In the genomic region with DNA sequence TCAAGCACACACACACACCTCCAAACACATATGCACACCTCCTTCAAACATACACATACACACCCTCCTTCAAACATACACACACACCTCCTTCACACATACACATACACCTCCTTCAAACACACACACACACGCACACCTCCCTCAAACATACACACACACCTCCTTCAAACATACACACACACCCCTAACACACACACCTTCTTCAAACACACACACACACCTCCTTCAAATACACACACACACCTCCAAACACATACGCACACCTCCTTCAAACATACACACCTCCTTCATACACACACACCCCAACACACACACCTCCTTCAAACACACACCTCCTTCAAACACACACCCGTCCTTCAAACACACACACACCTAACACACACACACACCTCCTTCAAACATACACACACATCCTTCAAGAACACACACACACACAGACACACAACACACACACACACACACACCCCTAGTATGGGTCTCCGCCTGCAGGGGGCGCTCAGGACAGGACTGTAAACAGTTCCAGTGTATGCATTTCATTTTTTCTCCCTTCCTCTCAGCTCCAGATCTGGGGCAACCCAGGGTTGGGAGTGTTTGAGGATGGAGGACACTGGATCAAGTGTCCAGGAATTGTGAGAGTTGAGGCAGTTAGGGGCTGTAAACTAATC, we compare ENCODE assay signal across 19 cellular contexts. TPM values are rescaled to one million over a fixed set of nuclear protein-coding genes. Genes with fewer than 3 reads are reported as not detected.
DNase-seq lines count a peak whose midpoint lies in the region; ATAC-seq and TF ChIP-seq lines count a peak whose summit lies in the region.
"Had no signal": no experiment of that assay in that cellular context is flagged by ENCODE, and none has a peak within 500 bp of the region (broad histone marks: within the 10 kb centered on the region; RNA-seq: fewer than 3 reads in every experiment).

No MANE protein-coding gene starts in this region.

- no peaks in the 10 kb centered on the region for H3K27me3 ChIP-seq in PC-3 (ENCODE audit: low read length)
- H3K27me3 ChIP-seq: body of pancreas had no signal

- no peak overlapping the region for H3K4me3 Mint-ChIP-seq in activated CD4-positive, alpha-beta T cell treated with anti-CD3 and anti-CD28 coated beads for 36 hours

- peaks cover 7% of the 10 kb centered on the region for H3K4me1 Mint-ChIP-seq in activated CD4-positive, alpha-beta T cell treated with anti-CD3 and anti-CD28 coated beads for 36 hours

- no peaks in the 10 kb centered on the region for H3K9me3 ChIP-seq in PC-3 (ENCODE audit: low read length)
- H3K9me3 ChIP-seq: A549, body of pancreas, HAP-1 had no signal

- CTCF ChIA-PET in activated CD4-positive, alpha-beta T cell treated with anti-CD3 and anti-CD28 coated beads for 36 hours (lab: Charles Lee), result interaction anchor here (0.6 to 1.2 kb wide), 3 partner anchors 13 to 134 kb away, joined by 3 to 4 read pairs (median 3); no protein-coding TSS in a partner anchor
- CTCF ChIA-PET in PC-3 (lab: Charles Lee), result no interaction called here

- intact Hi-C loops in activated CD4-positive, alpha-beta T cell treated with anti-CD3 and anti-CD28 coated beads for 36 hours (cut with DNase I, micrococcal nuclease), result no loop called here
- intact Hi-C loops in PC-3 (cut with micrococcal nuclease), result no loop called here

- no peaks in the 10 kb centered on the region for H3K9me3 Mint-ChIP-seq in activated CD4-positive, alpha-beta T cell treated with anti-CD3 and anti-CD28 coated beads for 36 hours (ENCODE audit: low read depth)

- H3K36me3 Mint-ChIP-seq in activated CD4-positive, alpha-beta T cell treated with anti-CD3 and anti-CD28 coated beads for 36 hours (ENCODE audit: low read depth), result no peaks in the 10 kb centered on the region

- no peak overlapping the region for H3K27ac ChIP-seq in PC-3 (ENCODE audit: low read length)
- H3K27ac ChIP-seq: A549, body of pancreas had no signal

- BruUV-seq in PC-3 (replicated peaks; lab: Mats Ljungman, UMichigan), result no TSS peak

- H3K9ac ChIP-seq in PC-3 (ENCODE audit: low read length), result no peak overlapping the region

- H3K27me3 Mint-ChIP-seq in activated CD4-positive, alpha-beta T cell treated with anti-CD3 and anti-CD28 coated beads for 36 hours, result peaks cover 3% of the 10 kb centered on the region

- H3K27ac Mint-ChIP-seq in activated CD4-positive, alpha-beta T cell treated with anti-CD3 and anti-CD28 coated beads for 36 hours, result no peak overlapping the region

- H3F3A ChIP-seq in PC-3 (ENCODE audit: low read length, unreplicated experiment), result no peaks in the 10 kb centered on the region

- no peaks in the 10 kb centered on the region for H3K79me2 ChIP-seq in PC-3 (ENCODE audit: low read length)

- TF ChIP-seq CTCF in PC-3 (conservative IDR thresholded peaks at IDR 0.05; ENCODE audit: low read depth, low read length) (peak; percentile 50; the same call in 1 of the 2 replicates), epithelial cell of proximal tubule (conservative IDR thresholded peaks at IDR 0.05; ENCODE audit: low read depth, low read length) (peak; percentile 65), retinal pigment epithelial cell (conservative IDR thresholded peaks at IDR 0.05; ENCODE audit: low read depth, low read length) (peak; percentile 55)

- DNase-seq in activated CD4-positive, alpha-beta T cell treated with anti-CD3 and anti-CD28 coated beads for 36 hours, result peak; percentile 57
- no peak for DNase-seq in activated CD4-positive, alpha-beta T cell treated with anti-CD3 and anti-CD28 coated beads, Interleukin-2, amount 50 U/mL, for 1 hour
- no peak for DNase-seq in PC-3
- no peak for DNase-seq in epithelial cell of proximal tubule (ENCODE audit: low read depth)
- no peak for DNase-seq in retinal pigment epithelial cell (ENCODE audit: low read depth)
- no peak for DNase-seq in NCI-H1105 treated with DMSO at 0.1 percent for 48 hours (lab: John Stamatoyannopoulos, UW)
- DNase-seq in occipital lobe (lab: John Stamatoyannopoulos, UW), result no peak
- DNase-seq: activated T-cell treated with anti-CD3 and anti-CD28 coated beads for 4 hours, DMS 273 treated with DMSO at 0.1 percent for 48 hours, NCI-H1436 treated with DMSO at 0.1 percent for 48 hours, NCI-H524, SHP77 treated with DMSO at 0.1 percent for 48 hours, small intestine, trophoblast cell had no signal

- no peak for ATAC-seq in activated CD4-positive, alpha-beta T cell treated with anti-CD3 and anti-CD28 coated beads for 36 hours
- ATAC-seq in PC-3, result no peak
- no peak for ATAC-seq in GM21447 (IDR thresholded peaks at IDR 0.05; ENCODE audit: unreplicated experiment)
- ATAC-seq: A549, body of pancreas had no signal

- no peaks in the 10 kb centered on the region for H4K20me1 ChIP-seq in PC-3 (ENCODE audit: low read length)

- H3K4me1 ChIP-seq in PC-3 (ENCODE audit: insufficient read depth, low read length), result peaks cover 8% of the 10 kb centered on the region
- H3K4me1 ChIP-seq: body of pancreas, HAP-1 had no signal

- H3K4me3 ChIP-seq in PC-3 (ENCODE audit: low read length), result no peak overlapping the region
- H3K4me3 ChIP-seq in epithelial cell of proximal tubule (ENCODE audit: low read depth, low read length), result no peak overlapping the region
- H3K4me3 ChIP-seq in retinal pigment epithelial cell (ENCODE audit: low read length), result no peak overlapping the region
- H3K4me3 ChIP-seq: A549, body of pancreas, HAP-1 had no signal

- H3K4me2 ChIP-seq in PC-3 (ENCODE audit: low read length), result no peak overlapping the region
- H3K4me2 ChIP-seq: A549 had no signal

- no peaks in the 10 kb centered on the region for H3K36me3 ChIP-seq in PC-3 (ENCODE audit: low read depth, low read length)
- H3K36me3 ChIP-seq: HAP-1 had no signal

- no peaks in the 10 kb centered on the region for H3K9me2 ChIP-seq in PC-3 (replicated peaks; ENCODE audit: low read length)

- H2AFZ ChIP-seq in PC-3 (ENCODE audit: low read length), result no peak overlapping the region

- POLR2A ChIA-PET in activated CD4-positive, alpha-beta T cell treated with anti-CD3 and anti-CD28 coated beads for 36 hours (lab: Charles Lee), result no interaction called here
- POLR2A ChIA-PET in PC-3 (lab: Charles Lee; ENCODE audit: unreplicated experiment), result no interaction called here

RNA-seq across cellular contexts. Expression of gene LGR6, which starts 12.1 kb away (rescaled TPM):
- total RNA-seq in activated CD4-positive, alpha-beta T cell treated with anti-CD3 and anti-CD28 coated beads for 36 hours, result under 1 TPM; 0.09 to 0.14 TPM
- 0.23 and 0.26 TPM in 2 replicates for total RNA-seq in PC-3 (2014; rRNA removed)
- total RNA-seq in epithelial cell of proximal tubule, result under 0.01 TPM in 1 of 2 replicates, not detected in the other
- 0.62 TPM for total RNA-seq in occipital lobe
- total RNA-seq: HT1080 had no signal

RNA-seq across cellular contexts. Expression of gene PTPN7, which starts 45.3 kb away (rescaled TPM):
- 100 to 1,000 TPM; 188 to 221 TPM for total RNA-seq in activated CD4-positive, alpha-beta T cell treated with anti-CD3 and anti-CD28 coated beads for 36 hours
- total RNA-seq in PC-3 (2014; rRNA removed) (not detected in 2 replicates), epithelial cell of proximal tubule (0.06 TPM in 1 of 2 replicates, not detected in the other), occipital lobe (0.16 TPM)
- total RNA-seq: HT1080 had no signal

Comparison
In these comparisons a context has a peak if more than half of its experiments do, and no peak if none do; other contexts are left out.
1. RNA of gene PTPN7, which starts 45.3 kb away (total RNA-seq): 188 to 221 TPM in activated CD4-positive, alpha-beta T cell treated with anti-CD3 and anti-CD28 coated beads for 36 hours; 0.16 TPM in occipital lobe (single experiment), 0.06 TPM in epithelial cell of proximal tubule and not detected in PC-3; every median in the first group is over 100 times any median in the second.
2. Peak in every context shown above with its lines, with median percentiles within 50 percentile points of each other: CTCF ChIP-seq.